ENCODE assay signal across 1 cellular context in the genomic region with DNA sequence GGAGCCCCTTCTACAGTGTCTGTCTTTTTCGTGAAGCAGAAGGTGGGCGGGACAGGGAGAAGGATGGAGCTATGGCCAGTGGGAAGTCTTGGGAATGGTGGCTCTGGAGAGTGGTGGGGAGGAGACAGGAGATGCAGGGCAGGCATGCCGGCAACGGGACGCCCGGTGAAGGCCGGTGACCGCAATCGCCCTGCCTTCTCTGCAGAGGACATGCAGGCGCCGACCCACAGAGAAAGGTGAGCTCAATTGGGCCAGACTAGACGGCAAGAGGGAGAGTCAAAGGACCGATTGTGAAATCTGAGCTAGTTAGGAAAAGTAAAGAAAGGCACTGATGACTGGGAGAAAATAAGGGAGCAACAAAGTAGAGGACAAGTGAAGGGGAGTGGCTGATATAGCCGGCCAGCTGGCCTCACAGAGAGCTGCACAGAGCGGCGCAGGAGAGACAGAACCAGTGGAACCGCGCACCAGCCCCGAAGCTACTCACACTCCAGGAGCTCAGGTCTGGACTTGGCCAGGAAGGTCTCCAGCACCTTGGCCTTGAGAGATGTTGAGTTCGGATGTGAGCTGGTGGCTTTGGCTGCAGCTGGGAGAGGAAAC.
TF ChIP-seq lines count a peak whose summit lies in the region.

No MANE protein-coding gene starts in this region.

TF ChIP-seq in WTC11, 78 proteins besides CTCF, POLR2A, EP300 and RAD21 (continued from another document):
- TF ChIP-seq, protein P1, sequence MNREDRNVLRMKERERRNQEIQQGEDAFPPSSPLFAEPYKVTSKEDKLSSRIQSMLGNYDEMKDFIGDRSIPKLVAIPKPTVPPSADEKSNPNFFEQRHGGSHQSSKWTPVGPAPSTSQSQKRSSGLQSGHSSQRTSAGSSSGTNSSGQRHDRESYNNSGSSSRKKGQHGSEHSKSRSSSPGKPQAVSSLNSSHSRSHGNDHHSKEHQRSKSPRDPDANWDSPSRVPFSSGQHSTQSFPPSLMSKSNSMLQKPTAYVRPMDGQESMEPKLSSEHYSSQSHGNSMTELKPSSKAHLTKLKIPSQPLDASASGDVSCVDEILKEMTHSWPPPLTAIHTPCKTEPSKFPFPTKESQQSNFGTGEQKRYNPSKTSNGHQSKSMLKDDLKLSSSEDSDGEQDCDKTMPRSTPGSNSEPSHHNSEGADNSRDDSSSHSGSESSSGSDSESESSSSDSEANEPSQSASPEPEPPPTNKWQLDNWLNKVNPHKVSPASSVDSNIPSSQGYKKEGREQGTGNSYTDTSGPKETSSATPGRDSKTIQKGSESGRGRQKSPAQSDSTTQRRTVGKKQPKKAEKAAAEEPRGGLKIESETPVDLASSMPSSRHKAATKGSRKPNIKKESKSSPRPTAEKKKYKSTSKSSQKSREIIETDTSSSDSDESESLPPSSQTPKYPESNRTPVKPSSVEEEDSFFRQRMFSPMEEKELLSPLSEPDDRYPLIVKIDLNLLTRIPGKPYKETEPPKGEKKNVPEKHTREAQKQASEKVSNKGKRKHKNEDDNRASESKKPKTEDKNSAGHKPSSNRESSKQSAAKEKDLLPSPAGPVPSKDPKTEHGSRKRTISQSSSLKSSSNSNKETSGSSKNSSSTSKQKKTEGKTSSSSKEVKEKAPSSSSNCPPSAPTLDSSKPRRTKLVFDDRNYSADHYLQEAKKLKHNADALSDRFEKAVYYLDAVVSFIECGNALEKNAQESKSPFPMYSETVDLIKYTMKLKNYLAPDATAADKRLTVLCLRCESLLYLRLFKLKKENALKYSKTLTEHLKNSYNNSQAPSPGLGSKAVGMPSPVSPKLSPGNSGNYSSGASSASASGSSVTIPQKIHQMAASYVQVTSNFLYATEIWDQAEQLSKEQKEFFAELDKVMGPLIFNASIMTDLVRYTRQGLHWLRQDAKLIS (CRISPR knock-in tag; IDR thresholded peaks at IDR 0.05; ENCODE audit: borderline replicate concordance) = no peak
- TF ChIP-seq PRDM15 (CRISPR knock-in tag; IDR thresholded peaks at IDR 0.05) (no peak), ZNF263 (CRISPR knock-in tag; IDR thresholded peaks at IDR 0.05; ENCODE audit: low read depth) (no peak), NR3C1 (CRISPR knock-in tag; conservative IDR thresholded peaks at IDR 0.05; ENCODE audit: low read depth) (no peak), ZNF219 (CRISPR knock-in tag; IDR thresholded peaks at IDR 0.05; ENCODE audit: borderline replicate concordance) (no peak)
- TF ChIP-seq, protein P2, sequence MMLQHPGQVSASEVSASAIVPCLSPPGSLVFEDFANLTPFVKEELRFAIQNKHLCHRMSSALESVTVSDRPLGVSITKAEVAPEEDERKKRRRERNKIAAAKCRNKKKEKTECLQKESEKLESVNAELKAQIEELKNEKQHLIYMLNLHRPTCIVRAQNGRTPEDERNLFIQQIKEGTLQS (CRISPR knock-in tag; conservative IDR thresholded peaks at IDR 0.05) = no peak
- TF ChIP-seq, protein P3, sequence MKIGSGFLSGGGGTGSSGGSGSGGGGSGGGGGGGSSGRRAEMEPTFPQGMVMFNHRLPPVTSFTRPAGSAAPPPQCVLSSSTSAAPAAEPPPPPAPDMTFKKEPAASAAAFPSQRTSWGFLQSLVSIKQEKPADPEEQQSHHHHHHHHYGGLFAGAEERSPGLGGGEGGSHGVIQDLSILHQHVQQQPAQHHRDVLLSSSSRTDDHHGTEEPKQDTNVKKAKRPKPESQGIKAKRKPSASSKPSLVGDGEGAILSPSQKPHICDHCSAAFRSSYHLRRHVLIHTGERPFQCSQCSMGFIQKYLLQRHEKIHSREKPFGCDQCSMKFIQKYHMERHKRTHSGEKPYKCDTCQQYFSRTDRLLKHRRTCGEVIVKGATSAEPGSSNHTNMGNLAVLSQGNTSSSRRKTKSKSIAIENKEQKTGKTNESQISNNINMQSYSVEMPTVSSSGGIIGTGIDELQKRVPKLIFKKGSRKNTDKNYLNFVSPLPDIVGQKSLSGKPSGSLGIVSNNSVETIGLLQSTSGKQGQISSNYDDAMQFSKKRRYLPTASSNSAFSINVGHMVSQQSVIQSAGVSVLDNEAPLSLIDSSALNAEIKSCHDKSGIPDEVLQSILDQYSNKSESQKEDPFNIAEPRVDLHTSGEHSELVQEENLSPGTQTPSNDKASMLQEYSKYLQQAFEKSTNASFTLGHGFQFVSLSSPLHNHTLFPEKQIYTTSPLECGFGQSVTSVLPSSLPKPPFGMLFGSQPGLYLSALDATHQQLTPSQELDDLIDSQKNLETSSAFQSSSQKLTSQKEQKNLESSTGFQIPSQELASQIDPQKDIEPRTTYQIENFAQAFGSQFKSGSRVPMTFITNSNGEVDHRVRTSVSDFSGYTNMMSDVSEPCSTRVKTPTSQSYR (CRISPR knock-in tag; IDR thresholded peaks at IDR 0.05) = no peak
- TF ChIP-seq, protein P4, sequence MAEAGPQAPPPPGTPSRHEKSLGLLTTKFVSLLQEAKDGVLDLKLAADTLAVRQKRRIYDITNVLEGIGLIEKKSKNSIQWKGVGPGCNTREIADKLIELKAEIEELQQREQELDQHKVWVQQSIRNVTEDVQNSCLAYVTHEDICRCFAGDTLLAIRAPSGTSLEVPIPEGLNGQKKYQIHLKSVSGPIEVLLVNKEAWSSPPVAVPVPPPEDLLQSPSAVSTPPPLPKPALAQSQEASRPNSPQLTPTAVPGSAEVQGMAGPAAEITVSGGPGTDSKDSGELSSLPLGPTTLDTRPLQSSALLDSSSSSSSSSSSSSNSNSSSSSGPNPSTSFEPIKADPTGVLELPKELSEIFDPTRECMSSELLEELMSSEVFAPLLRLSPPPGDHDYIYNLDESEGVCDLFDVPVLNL (CRISPR knock-in tag; IDR thresholded peaks at IDR 0.05; ENCODE audit: borderline replicate concordance, low read depth) = no peak
